ENCODE assay signal across 17 cellular contexts in genomic region chr5:59371525-59372138, GRCh38.
"Had no signal": no experiment of that assay in that cellular context is flagged by ENCODE, and none has a peak within 500 bp of the region (broad histone marks: within the 10 kb centered on the region; RNA-seq: fewer than 3 reads in every experiment).

No MANE protein-coding gene starts in this region.

- H3K4me3 ChIP-seq: body of pancreas, lower lobe of right lung, pancreas, right lobe of liver, thyroid gland had no signal

- H3K27ac ChIP-seq: body of pancreas, lower lobe of right lung, neutrophil, pancreas, right lobe of liver, thyroid gland had no signal

- H3K4me1 ChIP-seq: body of pancreas, pancreas, right lobe of liver, thyroid gland had no signal

- H3K9me3 ChIP-seq: neutrophil, pancreas, right lobe of liver, thyroid gland had no signal

- FAIRE-seq: small intestine had no signal

- DNase-seq: activated CD4-positive, CD25-positive, alpha-beta regulatory T cell treated with anti-CD3 and anti-CD28 coated beads, Interleukin-2, amount 50 U/mL, for 72 hours; activated naive CD8-positive, alpha-beta T cell treated with anti-CD3 and anti-CD28 coated beads, Interleukin-2, amount 10 ng/mL, durations not matched to agents 7 days and 5 days; activated T-cell treated with anti-CD3 and anti-CD28 coated beads for 4 hours; body of pancreas; dermis blood vessel endothelial cell; effector memory CD8-positive, alpha-beta T cell; hippocampal formation; lower lobe of right lung; pancreas; right lobe of liver; small intestine; stimulated activated CD4-positive, alpha-beta T cell treated with anti-CD3 and anti-CD28 coated beads, Interleukin-4, amount 100 ng/mL, for 4 hours; stimulated activated naive B cell treated with anti-CD40 and anti-IgM and Interleukin-4, amounts not matched to agents 10 μg/mL and 1 μg/mL and 100 μg/mL, for 72 hours; T-cell; thyroid gland had no signal

- ATAC-seq: body of pancreas; effector memory CD8-positive, alpha-beta T cell; lower lobe of right lung; natural killer cell treated with Interleukin-12 subunit alpha and Interleukin-12 subunit beta and Interleukin-15 and Interleukin-18, amount 100 ng/mL, for 72 hours; pancreas; right lobe of liver; stimulated activated naive B cell treated with anti-CD40 and anti-IgM and Interleukin-4, amounts not matched to agents 10 μg/mL and 1 μg/mL and 100 μg/mL, for 72 hours; T-cell had no signal
